7 cellular contexts compared by ENCODE assay signal in the genomic region with DNA sequence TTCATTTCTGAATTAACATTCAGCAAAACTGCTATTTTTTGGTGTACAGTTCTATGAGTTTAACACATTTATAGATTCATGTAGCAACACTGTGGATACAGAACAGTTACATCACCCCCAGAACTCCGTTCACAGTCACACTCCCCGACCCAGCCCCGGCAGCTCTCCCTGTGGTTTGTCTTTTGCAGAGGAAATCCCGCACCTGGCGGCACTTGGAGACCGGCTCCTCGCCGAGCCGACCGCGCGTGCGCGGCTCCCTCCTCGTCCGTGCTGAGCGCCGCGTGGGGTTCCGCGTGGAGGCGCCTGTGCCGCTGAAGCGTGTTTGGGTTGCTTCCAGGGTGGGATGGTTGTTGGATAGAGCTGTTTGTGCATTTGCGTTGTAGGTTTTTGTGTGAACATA.
DNase-seq lines count a peak whose midpoint lies in the region; ATAC-seq and TF ChIP-seq lines count a peak whose summit lies in the region.
"Not testable (repeated sequence)": the region's sequence is repeated elsewhere in the genome, so short reads cannot be mapped to it uniquely, and the experiment has no call there.

No MANE protein-coding gene starts in this region.

- not testable (repeated sequence) for H3K27me3 Mint-ChIP-seq in activated T-helper 2 cell treated with anti-CD3 and anti-CD28 coated beads, Interferon-gamma antibody, Interleukin-2, Interleukin-4, amounts not matched to agents 10 μg/mL and 5 μg/mL and 100 μg/mL, durations not matched to agents 14 hours and 24 hours and 36 hours (ENCODE audit: low read depth)

- H3K36me3 Mint-ChIP-seq in activated T-helper 2 cell treated with anti-CD3 and anti-CD28 coated beads, Interferon-gamma antibody, Interleukin-2, Interleukin-4, amounts not matched to agents 10 μg/mL and 5 μg/mL and 100 μg/mL, durations not matched to agents 14 hours and 24 hours and 36 hours (ENCODE audit: low read depth): not testable (repeated sequence)

- not testable (repeated sequence) for H3K36me3 ChIP-seq in DND-41 (ENCODE audit: insufficient read depth, low read length)

- not testable (repeated sequence) for TF ChIP-seq CTCF in DND-41 (IDR thresholded peaks at IDR 0.05; ENCODE audit: borderline replicate concordance, extremely low read depth, low read length, poor library complexity, severe bottlenecking)

- not testable (repeated sequence) for H3K4me3 ChIP-seq in DND-41 (ENCODE audit: low read depth in 1 of 2, low read length in 2 of 2)

- H3K9me3 ChIP-seq in DND-41 (ENCODE audit: insufficient read depth, low read length, severe bottlenecking): not testable (repeated sequence)

- not testable (repeated sequence) for H2AFZ ChIP-seq in DND-41 (ENCODE audit: low read depth, low read length)

- not testable (repeated sequence) for H3K4me1 ChIP-seq in DND-41 (ENCODE audit: insufficient read depth, low read length)

- not testable (repeated sequence) for H3K27ac Mint-ChIP-seq in activated T-helper 2 cell treated with anti-CD3 and anti-CD28 coated beads, Interferon-gamma antibody, Interleukin-2, Interleukin-4, amounts not matched to agents 10 μg/mL and 5 μg/mL and 100 μg/mL, durations not matched to agents 14 hours and 24 hours and 36 hours

- not testable (repeated sequence) for H3K9ac ChIP-seq in DND-41 (ENCODE audit: low read depth, low read length)

- not testable (repeated sequence) for H3K9me3 Mint-ChIP-seq in activated T-helper 2 cell treated with anti-CD3 and anti-CD28 coated beads, Interferon-gamma antibody, Interleukin-2, Interleukin-4, amounts not matched to agents 10 μg/mL and 5 μg/mL and 100 μg/mL, durations not matched to agents 14 hours and 24 hours and 36 hours

- peak; percentile 77 for DNase-seq in DND-41
- peak; percentile 21 for DNase-seq in activated CD4-positive, alpha-beta T cell treated with anti-CD3 and anti-CD28 coated beads for 48 hours
- DNase-seq in activated T-cell treated with anti-CD3 and anti-CD28 coated beads for 24 hours (ENCODE audit: low read depth): peak; percentile 1
- peak; percentile 8 for DNase-seq in activated T-helper 2 cell treated with anti-CD3 and anti-CD28 coated beads, Interferon-gamma antibody, Interleukin-2, Interleukin-4, amounts not matched to agents 10 μg/mL and 5 μg/mL and 100 μg/mL, durations not matched to agents 14 hours and 24 hours and 36 hours (ENCODE audit: low spot score)
- peak; percentile 6 for DNase-seq in stimulated activated CD4-positive, alpha-beta T cell treated with anti-CD3 and anti-CD28 coated beads, Interleukin-12 subunit alpha, Interleukin-12 subunit beta, amount 100 ng/mL, for 4 hours
- peak; percentile 8 for DNase-seq in stimulated activated CD4-positive, alpha-beta T cell treated with anti-CD3 and anti-CD28 coated beads, Interleukin-2, amount 100 ng/mL, for 4 hours (ENCODE audit: low read depth)
- DNase-seq in stimulated activated CD4-positive, alpha-beta T cell treated with anti-CD3 and anti-CD28 coated beads, TNF-alpha, amount 100 ng/mL, for 24 hours (ENCODE audit: low read depth in 3 of 3): peak in 2 of 3 experiments; percentile 5 to 12

- H3K4me3 Mint-ChIP-seq in activated T-helper 2 cell treated with anti-CD3 and anti-CD28 coated beads, Interferon-gamma antibody, Interleukin-2, Interleukin-4, amounts not matched to agents 10 μg/mL and 5 μg/mL and 100 μg/mL, durations not matched to agents 14 hours and 24 hours and 36 hours (ENCODE audit: low read depth): not testable (repeated sequence)

- not testable (repeated sequence) for H3K4me2 ChIP-seq in DND-41 (ENCODE audit: insufficient read depth, low read length)

- H4K20me1 ChIP-seq in DND-41 (ENCODE audit: insufficient read depth, low read length): not testable (repeated sequence)

- intact Hi-C loops in activated T-helper 2 cell treated with anti-CD3 and anti-CD28 coated beads, Interferon-gamma antibody, Interleukin-2, Interleukin-4, amounts not matched to agents 10 μg/mL and 5 μg/mL and 100 μg/mL, durations not matched to agents 14 hours and 24 hours and 36 hours (cut with micrococcal nuclease): not testable (repeated sequence)

- not testable (repeated sequence) for H3K4me1 Mint-ChIP-seq in activated T-helper 2 cell treated with anti-CD3 and anti-CD28 coated beads, Interferon-gamma antibody, Interleukin-2, Interleukin-4, amounts not matched to agents 10 μg/mL and 5 μg/mL and 100 μg/mL, durations not matched to agents 14 hours and 24 hours and 36 hours (ENCODE audit: low read depth)

- H3K79me2 ChIP-seq in DND-41 (ENCODE audit: insufficient read depth, low read length): not testable (repeated sequence)

- H3K27me3 ChIP-seq in DND-41 (ENCODE audit: insufficient read depth, low read length, poor library complexity): not testable (repeated sequence)

- H3K27ac ChIP-seq in DND-41 (ENCODE audit: low read length): not testable (repeated sequence)

- not testable (repeated sequence) for ATAC-seq in DND-41 (ENCODE audit: insufficient read depth, low read depth)

Comparison
In these comparisons a context has a peak if more than half of its experiments do, and no peak if none do; other contexts are left out.
1. DNase-seq: peak in every context shown above with its lines; median percentile 77 in DND-41; 21 in activated CD4-positive, alpha-beta T cell treated with anti-CD3 and anti-CD28 coated beads for 48 hours; 8 in stimulated activated CD4-positive, alpha-beta T cell treated with anti-CD3 and anti-CD28 coated beads, TNF-alpha, amount 100 ng/mL, for 24 hours; 8 in activated T-helper 2 cell treated with anti-CD3 and anti-CD28 coated beads, Interferon-gamma antibody, Interleukin-2, Interleukin-4, amounts not matched to agents 10 μg/mL and 5 μg/mL and 100 μg/mL, durations not matched to agents 14 hours and 24 hours and 36 hours; 8 in stimulated activated CD4-positive, alpha-beta T cell treated with anti-CD3 and anti-CD28 coated beads, Interleukin-2, amount 100 ng/mL, for 4 hours; 6 in stimulated activated CD4-positive, alpha-beta T cell treated with anti-CD3 and anti-CD28 coated beads, Interleukin-12 subunit alpha, Interleukin-12 subunit beta, amount 100 ng/mL, for 4 hours; 1 in activated T-cell treated with anti-CD3 and anti-CD28 coated beads for 24 hours.